ENCODE assay signal across 29 cellular contexts in the genomic region with DNA sequence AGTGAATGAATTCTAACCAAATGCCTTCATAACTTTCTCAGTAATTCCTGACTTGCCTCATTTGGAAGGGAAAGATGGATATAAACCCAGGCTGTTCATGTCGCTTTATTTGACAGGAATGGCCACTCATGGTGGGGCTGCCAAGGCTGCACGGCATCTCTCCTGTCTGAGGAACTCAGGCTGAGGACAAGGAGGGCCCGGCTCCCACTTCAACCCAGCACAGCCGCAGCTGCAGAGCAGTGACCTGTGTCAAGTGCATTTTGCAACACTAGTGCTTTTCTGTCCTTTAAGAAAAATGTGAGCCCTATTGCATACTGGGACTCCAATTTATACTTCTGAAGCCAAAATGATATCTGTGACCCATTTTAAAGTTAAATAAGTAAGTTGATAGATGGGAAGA. TPM values are rescaled to one million over a fixed set of nuclear protein-coding genes. Genes with fewer than 3 reads are reported as not detected.
A peak's percentile ranks its signal among the peaks of the same experiment; 100 is the strongest.
DNase-seq lines count a peak whose midpoint lies in the region; ATAC-seq, FAIRE-seq and TF ChIP-seq lines count a peak whose summit lies in the region.
"Had no signal": no experiment of that assay in that cellular context is flagged by ENCODE, and none has a peak within 500 bp of the region (broad histone marks: within the 10 kb centered on the region; RNA-seq: fewer than 3 reads in every experiment).

No MANE protein-coding gene starts in this region.

- H3K36me3 ChIP-seq in liver (ENCODE audit: control insufficient read depth in 4 of 4, insufficient read depth in 3 of 4, low read depth in 1 of 4, low read length in 3 of 4): no peaks in the 10 kb centered on the region
- no peaks in the 10 kb centered on the region for H3K36me3 ChIP-seq in HepG2 (replicated peaks in 1 of 2; ENCODE audit: control insufficient read depth in 1 of 2, insufficient read depth in 2 of 2, low read length in 2 of 2)
- no peaks in the 10 kb centered on the region for H3K36me3 ChIP-seq in thyroid gland
- H3K36me3 ChIP-seq: BE2C, BLaER1 had no signal

- H2AFZ ChIP-seq in HepG2 (ENCODE audit: low read length): no peak overlapping the region

- no peaks in the 10 kb centered on the region for H3K79me2 ChIP-seq in HepG2 (ENCODE audit: insufficient read depth, low read length)

- no peak for FAIRE-seq in HepG2 (lab: Jason Lieb, UNC)
- FAIRE-seq: A204.1, GM12878, GM12892, GM18507 had no signal

- in situ Hi-C loops in HepG2 (cut with HindIII; ENCODE audit: extremely low pct_ligation_motif_present, low pct_unique_long_range_greater_than_20kb): loop anchor here (10.0 kb wide), 1 partner anchor 209 kb away; no protein-coding TSS in a partner anchor

- TF ChIP-seq EP300 in HepG2 (IDR thresholded peaks at IDR 0.05; ENCODE audit: low read depth in 2 of 2, low read length in 2 of 2) (no peak), HepG2 (CRISPR knock-in tag; IDR thresholded peaks at IDR 0.05; ENCODE audit: borderline replicate concordance) (no peak)

- H3K9ac ChIP-seq in liver (ENCODE audit: low read depth in 1 of 2, low read length in 2 of 2) (no peak overlapping the region), HepG2 (ENCODE audit: insufficient read depth, low read depth, low read length) (no peak overlapping the region)
- H3K9ac ChIP-seq: BLaER1 had no signal

- TF ChIP-seq POLR2A in HepG2 (IDR thresholded peaks at IDR 0.05; ENCODE audit: insufficient read depth in 1 of 2, low read depth in 2 of 2, low read length in 2 of 2) (no peak), thyroid gland (IDR thresholded peaks at IDR 0.05) (no peak)

- no peaks in the 10 kb centered on the region for H4K20me1 ChIP-seq in HepG2 (ENCODE audit: insufficient read depth, low read length)
- H4K20me1 ChIP-seq: BLaER1 had no signal

- no peak for ATAC-seq in HepG2
- ATAC-seq: GM12878 had no signal

- no peak overlapping the region for H3K4me3 ChIP-seq in liver (ENCODE audit: low read depth in 1 of 3, low read length in 3 of 3)
- H3K4me3 ChIP-seq in HepG2 (replicated peaks in 1 of 3; ENCODE audit: insufficient read depth in 1 of 3, low read depth in 2 of 3, low read length in 3 of 3): no peak overlapping the region
- H3K4me3 ChIP-seq in thyroid gland (replicated peaks in 1 of 3): no peak overlapping the region
- H3K4me3 ChIP-seq: BLaER1, GM12878 had no signal

- TF ChIP-seq RAD21 in liver (IDR thresholded peaks at IDR 0.05) (no peak), HepG2 (CRISPR knock-in tag; IDR thresholded peaks at IDR 0.05) (no peak)

- 85% methylated on average over 4 of the region's 4 CpGs for WGBS in liver
- 45% methylated on average over 4 of the region's 4 CpGs for WGBS in HepG2 (ENCODE audit: low lambda C conversion rate)
- 34 to 43% methylated on average over 4 of the region's 4 CpGs for WGBS in thyroid gland, 2 donors

- H3K4me1 ChIP-seq in liver (ENCODE audit: control insufficient read depth in 4 of 4, insufficient read depth in 4 of 4, low read length in 3 of 4) (peaks cover 0 to 18% (median 10%) of the 10 kb centered on the region in 4 donors), HepG2 (ENCODE audit: insufficient read depth, low read length) (no peaks in the 10 kb centered on the region), thyroid gland (peaks cover 41 to 42% of the 10 kb centered on the region in 2 donors)
- H3K4me1 ChIP-seq: BE2C had no signal

- intact Hi-C loops in HepG2 (cut with micrococcal nuclease; ENCODE audit: unreplicated experiment) (no loop called here), thyroid gland (cut with DNase I) (loop anchor here (5.0 kb wide), 1 partner anchor 197 kb away; no protein-coding TSS in a partner anchor)

- BruUV-seq in HepG2 (replicated peaks; lab: Mats Ljungman, UMichigan): no TSS peak

- H3K27me3 ChIP-seq in liver (ENCODE audit: control insufficient read depth in 4 of 4, insufficient read depth in 4 of 4, low read length in 3 of 4) (no peaks in the 10 kb centered on the region), HepG2 (ENCODE audit: control insufficient read depth in 1 of 2, insufficient read depth in 2 of 2, low read length in 2 of 2) (peaks cover 3 to 23% of the 10 kb centered on the region in 2 experiments; a peak in 3 of 5 replicates), thyroid gland (no peaks in the 10 kb centered on the region)
- H3K27me3 ChIP-seq: BE2C, BLaER1 had no signal

- DNase-seq in HepG2 (ENCODE audit: low spot score): no peak
- peak; percentile 91 to 92 for DNase-seq in thyroid gland
- no peak for DNase-seq in NCI-H2029 treated with DMSO at 0.1 percent for 48 hours (lab: John Stamatoyannopoulos, UW)
- no peak for DNase-seq in superior temporal gyrus (ENCODE audit: extremely low spot score)
- DNase-seq: 8988T; ACHN; BE2C; C1 segment of cervical spinal cord; CD4-positive, alpha-beta memory T cell; CD4-positive, CD25-positive, alpha-beta regulatory T cell; CD8-positive, alpha-beta memory T cell; COR-L47; DMS 273 treated with DMSO at 0.1 percent for 48 hours; DMS153; DMS53; DND-41; EL; GDM1 had no signal

- CTCF ChIA-PET in HepG2 (lab: Yijun Ruan, JAX; ENCODE audit: low intra/inter-chr PET ratio, low total read pairs): no interaction called here

- no peak overlapping the region for H3K27ac ChIP-seq in liver (ENCODE audit: low read depth in 1 of 2, low read length in 2 of 2)
- no peak overlapping the region for H3K27ac ChIP-seq in HepG2 (ENCODE audit: extremely low read length, insufficient read depth, low read length)
- peak overlapping the region in 2 of 3 donors; percentile 50 to 56 for H3K27ac ChIP-seq in thyroid gland
- H3K27ac ChIP-seq: BLaER1 had no signal

- H3K9me3 ChIP-seq in liver (ENCODE audit: control insufficient read depth in 4 of 4, low read length in 3 of 4): no peaks in the 10 kb centered on the region
- no peaks in the 10 kb centered on the region for H3K9me3 ChIP-seq in HepG2 (ENCODE audit: low read length)
- H3K9me3 ChIP-seq in thyroid gland: no peaks in the 10 kb centered on the region
- H3K9me3 ChIP-seq: BE2C, BLaER1 had no signal

- TF ChIP-seq CTCF in liver (IDR thresholded peaks at IDR 0.05; ENCODE audit: low read depth, low read length, missing input control): no peak
- no peak for TF ChIP-seq CTCF in HepG2 (CRISPR knock-in tag; IDR thresholded peaks at IDR 0.05)
- no peak for TF ChIP-seq CTCF in thyroid gland (IDR thresholded peaks at IDR 0.05)

- POLR2A ChIA-PET in HepG2 (lab: Yijun Ruan, JAX): no interaction called here

- H3K4me2 ChIP-seq in HepG2 (ENCODE audit: low read depth, low read length): no peak overlapping the region
- H3K4me2 ChIP-seq: BLaER1 had no signal

TF ChIP-seq in liver, 16 proteins besides CTCF, POLR2A, EP300 and RAD21:
- TF ChIP-seq NR2F2 (IDR thresholded peaks at IDR 0.05) (peak; percentile 35), FOXA2 (IDR thresholded peaks at IDR 0.05) (no peak)

TF ChIP-seq in HepG2, 621 proteins besides CTCF, POLR2A, EP300 and RAD21:
- TF ChIP-seq ZBTB20 (CRISPR knock-in tag; IDR thresholded peaks at IDR 0.05; ENCODE audit: borderline replicate concordance, low read depth) (no peak), ZNF292 (CRISPR knock-in tag; IDR thresholded peaks at IDR 0.05; ENCODE audit: borderline replicate concordance, low read depth) (no peak)

RNA-seq across cellular contexts. Expression of a gene that starts 45.8 kb away (rescaled TPM):
- total RNA-seq in liver: not detected
- not detected for polyA plus RNA-seq in liver
- total RNA-seq in HepG2 (2016; rRNA removed; fragmentation: Illumina TruSeq; extraction: Trizol): not detected in 2 replicates
- total RNA-seq in HepG2 (2016; cell fraction: cytosol; rRNA removed; fragmentation: Illumina TruSeq; extraction: Trizol; ENCODE audit: low read depth): not detected in 2 replicates
- not detected in 2 replicates for total RNA-seq in HepG2 (2016; cell fraction: insoluble cytoplasmic fraction; rRNA removed; fragmentation: Illumina TruSeq; extraction: Trizol)
- not detected in 2 replicates for total RNA-seq in HepG2 (2016; cell fraction: membrane; rRNA removed; fragmentation: Illumina TruSeq; extraction: Trizol)
- not detected in 2 replicates for total RNA-seq in HepG2 (2016; cell fraction: nucleus; rRNA removed; fragmentation: Illumina TruSeq; extraction: Trizol)
- not detected in 2 replicates for polyA plus RNA-seq in HepG2 (2011; rRNA removed)
- not detected in 2 replicates for polyA plus RNA-seq in HepG2 (2011; cell fraction: cytosol; rRNA removed)
- not detected in 2 replicates for polyA plus RNA-seq in HepG2 (2011; cell fraction: nucleus; rRNA removed)
- not detected in 2 replicates for polyA plus RNA-seq in HepG2 (2012)
- polyA plus RNA-seq in HepG2 (2016; cell fraction: cytosol; fragmentation: Illumina TruSeq; extraction: Trizol; ENCODE audit: low read depth): not detected in 2 replicates
- polyA plus RNA-seq in HepG2 (2016; cell fraction: insoluble cytoplasmic fraction; fragmentation: Illumina TruSeq; extraction: Trizol; ENCODE audit: low read depth): not detected in 2 replicates
- polyA plus RNA-seq in HepG2 (2016; cell fraction: membrane; fragmentation: Illumina TruSeq; extraction: Trizol; ENCODE audit: low read depth): not detected in 2 replicates
- not detected in 2 replicates for polyA plus RNA-seq in HepG2 (2016; cell fraction: nucleus; fragmentation: Illumina TruSeq; extraction: Trizol; ENCODE audit: insufficient read depth, low read depth)
- not detected in 2 replicates for polyA minus RNA-seq in HepG2 (2011; rRNA and poly(A)+ RNA removed; ENCODE audit: low replicate concordance)
- polyA minus RNA-seq in HepG2 (2011; cell fraction: cytosol; rRNA and poly(A)+ RNA removed): not detected in 2 replicates
- not detected in 2 replicates for polyA minus RNA-seq in HepG2 (2011; cell fraction: nucleus; rRNA and poly(A)+ RNA removed)
- total RNA-seq in thyroid gland: under 1 TPM; 0.04 to 0.40 (median 0.10) TPM
- total RNA-seq: A673; CD4-positive, alpha-beta memory T cell; CD4-positive, CD25-positive, alpha-beta regulatory T cell; CD8-positive, alpha-beta memory T cell; Daoy; G401; GM12878 had no signal
- polyA plus RNA-seq: AG04450; CD14-positive monocyte; CD4-positive, alpha-beta memory T cell; CD4-positive, CD25-positive, alpha-beta regulatory T cell; CD8-positive, alpha-beta memory T cell; GM12878 had no signal

Comparison
In these comparisons a context has a peak if more than half of its experiments do, and no peak if none do; other contexts are left out.
1. H3K27ac ChIP-seq: peak in thyroid gland (2 of 3); none in liver (0 of 2) and HepG2 (single experiment).
2. DNase-seq: peak in thyroid gland (2 of 2); none in HepG2 (single experiment), NCI-H2029 treated with DMSO at 0.1 percent for 48 hours (single experiment) and superior temporal gyrus (single experiment).